15 cellular contexts compared by ENCODE assay signal in genomic region chr2:10523406-10524189, GRCh38.
"Had no signal": no experiment of that assay in that cellular context is flagged by ENCODE, and none has a peak within 500 bp of the region (broad histone marks: within the 10 kb centered on the region; RNA-seq: fewer than 3 reads in every experiment).

No MANE protein-coding gene starts in this region.

- H3K27ac ChIP-seq: gastroesophageal sphincter, heart right ventricle, SJCRH30 had no signal

- H3K36me3 Mint-ChIP-seq: type B pancreatic cell had no signal

- H3K9me3 Mint-ChIP-seq: activated T-cell treated with anti-CD3 and anti-CD28 coated beads, Interleukin-2, amount 50 U/mL, for 72 hours; stimulated activated naive CD8-positive, alpha-beta T cell treated with anti-CD3 and anti-CD28 coated beads, Interleukin-15, amount 100 ng/mL, for 72 hours; type B pancreatic cell had no signal

- H3K27ac Mint-ChIP-seq: activated T-cell treated with anti-CD3 and anti-CD28 coated beads, Interleukin-2, amount 50 U/mL, for 72 hours; type B pancreatic cell had no signal

- H3K4me3 Mint-ChIP-seq: activated T-cell treated with anti-CD3 and anti-CD28 coated beads, Interleukin-2, amount 50 U/mL, for 72 hours; stimulated activated naive CD8-positive, alpha-beta T cell treated with anti-CD3 and anti-CD28 coated beads, Interleukin-15, amount 100 ng/mL, for 72 hours; type B pancreatic cell had no signal

- H3K9me3 ChIP-seq: gastroesophageal sphincter, heart right ventricle, SJCRH30 had no signal

- H3K4me2 ChIP-seq: smooth muscle cell had no signal

- H3K36me3 ChIP-seq: gastroesophageal sphincter, heart right ventricle, SJCRH30 had no signal

- H3K4me3 ChIP-seq: gastroesophageal sphincter, heart right ventricle, lung, SJCRH30, smooth muscle cell had no signal

- ATAC-seq: activated T-cell treated with anti-CD3 and anti-CD28 coated beads, Interleukin-2, amount 50 U/mL, for 72 hours; gastroesophageal sphincter; left colon; right cardiac atrium had no signal

- H3K27me3 ChIP-seq: gastroesophageal sphincter, SJCRH30 had no signal

- H3K4me1 ChIP-seq: gastroesophageal sphincter, heart right ventricle had no signal

- DNase-seq: activated CD4-positive, alpha-beta T cell treated with anti-CD3 and anti-CD28 coated beads, Interleukin-2, amount 50 U/mL, for 1 hour; activated CD4-positive, CD25-positive, alpha-beta regulatory T cell; activated naive CD4-positive, alpha-beta T cell; activated T-cell treated with anti-CD3 and anti-CD28 coated beads, Interleukin-2, amount 50 U/mL, for 72 hours; erythroblast; heart right ventricle; left colon; right cardiac atrium; SJCRH30; stimulated activated naive CD8-positive, alpha-beta T cell treated with anti-CD3 and anti-CD28 coated beads, Interleukin-15, amount 100 ng/mL, for 72 hours; T-helper 2 cell had no signal

- H3K4me1 Mint-ChIP-seq: stimulated activated naive CD8-positive, alpha-beta T cell treated with anti-CD3 and anti-CD28 coated beads, Interleukin-15, amount 100 ng/mL, for 72 hours had no signal
